9 cellular contexts compared by ENCODE assay signal in genomic region chr7:150403376-150404171, GRCh38. TPM values are rescaled to one million over a fixed set of nuclear protein-coding genes. Genes with fewer than 3 reads are reported as not detected.
A peak's percentile ranks its signal among the peaks of the same experiment; 100 is the strongest.
DNase-seq lines count a peak whose midpoint lies in the region; ATAC-seq and TF ChIP-seq lines count a peak whose summit lies in the region.
"Had no signal": no experiment of that assay in that cellular context is flagged by ENCODE, and none has a peak within 500 bp of the region (broad histone marks: within the 10 kb centered on the region; RNA-seq: fewer than 3 reads in every experiment).

No MANE protein-coding gene starts in this region.

- H3K9me3 ChIP-seq in suprapubic skin: no peaks in the 10 kb centered on the region

- no peak overlapping the region for H3K4me3 ChIP-seq in suprapubic skin

- DNase-seq in activated CD8-positive, alpha-beta memory T cell treated with anti-CD3 and anti-CD28 coated beads, Interleukin-2, amount 10 ng/mL, durations not matched to agents 7 days and 5 days: no peak
- no peak for DNase-seq in activated CD8-positive, alpha-beta memory T cell treated with anti-CD3 and anti-CD28 coated beads, Interleukin-2, amount 50 U/mL, for 48 hours
- DNase-seq in memory B cell (ENCODE audit: low spot score in 2 of 2) (no peak), suprapubic skin (ENCODE audit: low spot score in 2 of 2) (peak; percentile 51 to 58), inferior parietal cortex (ENCODE audit: extremely low spot score) (no peak), NCI-H748 treated with DMSO at 0.1 percent for 48 hours (lab: John Stamatoyannopoulos, UW) (no peak), DMS53 (lab: John Stamatoyannopoulos, UW) (no peak)
- DNase-seq: NCI-H1105 treated with DMSO at 0.1 percent for 48 hours had no signal

- TF ChIP-seq CTCF in suprapubic skin (IDR thresholded peaks at IDR 0.05): no peak

- no peaks in the 10 kb centered on the region for H3K27me3 ChIP-seq in suprapubic skin

- H3K27ac Mint-ChIP-seq in activated CD8-positive, alpha-beta memory T cell treated with anti-CD3 and anti-CD28 coated beads, Interleukin-2, amount 10 ng/mL, durations not matched to agents 7 days and 5 days: peak overlapping the region; percentile 88
- peak overlapping the region; percentile 95 for H3K27ac Mint-ChIP-seq in activated naive CD8-positive, alpha-beta T cell
- peak overlapping the region; percentile 99 for H3K27ac Mint-ChIP-seq in memory B cell

- WGBS in suprapubic skin: 84% methylated on average over 11 of the region's 13 CpGs

- peaks cover 8% of the 10 kb centered on the region for H3K36me3 Mint-ChIP-seq in activated CD8-positive, alpha-beta memory T cell treated with anti-CD3 and anti-CD28 coated beads, Interleukin-2, amount 10 ng/mL, durations not matched to agents 7 days and 5 days
- peaks cover 2% of the 10 kb centered on the region for H3K36me3 Mint-ChIP-seq in activated naive CD8-positive, alpha-beta T cell
- H3K36me3 Mint-ChIP-seq in memory B cell: peaks cover 5% of the 10 kb centered on the region

- H3K4me3 Mint-ChIP-seq in activated CD8-positive, alpha-beta memory T cell treated with anti-CD3 and anti-CD28 coated beads, Interleukin-2, amount 10 ng/mL, durations not matched to agents 7 days and 5 days: no peak overlapping the region
- H3K4me3 Mint-ChIP-seq in activated naive CD8-positive, alpha-beta T cell: peak overlapping the region; percentile 88
- H3K4me3 Mint-ChIP-seq in memory B cell: peak overlapping the region; percentile 90

- CTCF ChIA-PET in activated CD8-positive, alpha-beta memory T cell treated with anti-CD3 and anti-CD28 coated beads, Interleukin-2, amount 10 ng/mL, durations not matched to agents 7 days and 5 days (lab: Charles Lee): interaction anchor here (0.8 to 6.4 kb wide), 10 partner anchors 15 to 89 kb away, joined by 3 to 47 read pairs (median 3); partner anchors contain the start of genes ACTR3C and LRRC61

- ATAC-seq in activated CD8-positive, alpha-beta memory T cell treated with anti-CD3 and anti-CD28 coated beads, Interleukin-2, amount 10 ng/mL, durations not matched to agents 7 days and 5 days: no peak
- no peak for ATAC-seq in memory B cell (ENCODE audit: low read depth)

- H3K9me3 Mint-ChIP-seq in activated CD8-positive, alpha-beta memory T cell treated with anti-CD3 and anti-CD28 coated beads, Interleukin-2, amount 10 ng/mL, durations not matched to agents 7 days and 5 days (ENCODE audit: low read depth): no peaks in the 10 kb centered on the region
- no peaks in the 10 kb centered on the region for H3K9me3 Mint-ChIP-seq in activated naive CD8-positive, alpha-beta T cell (ENCODE audit: low read depth)
- H3K9me3 Mint-ChIP-seq in memory B cell: no peaks in the 10 kb centered on the region

- H3K4me1 Mint-ChIP-seq in activated CD8-positive, alpha-beta memory T cell treated with anti-CD3 and anti-CD28 coated beads, Interleukin-2, amount 10 ng/mL, durations not matched to agents 7 days and 5 days: peaks cover 33% of the 10 kb centered on the region
- peaks cover 33% of the 10 kb centered on the region for H3K4me1 Mint-ChIP-seq in activated naive CD8-positive, alpha-beta T cell (ENCODE audit: low read depth)
- H3K4me1 Mint-ChIP-seq in memory B cell: peaks cover 30% of the 10 kb centered on the region

- TF ChIP-seq POLR2A in suprapubic skin (IDR thresholded peaks at IDR 0.05): no peak

- peaks cover 10% of the 10 kb centered on the region for H3K36me3 ChIP-seq in suprapubic skin

- no peak for TF ChIP-seq EP300 in suprapubic skin (IDR thresholded peaks at IDR 0.05)

- no peaks in the 10 kb centered on the region for H3K27me3 Mint-ChIP-seq in activated CD8-positive, alpha-beta memory T cell treated with anti-CD3 and anti-CD28 coated beads, Interleukin-2, amount 10 ng/mL, durations not matched to agents 7 days and 5 days
- no peaks in the 10 kb centered on the region for H3K27me3 Mint-ChIP-seq in activated naive CD8-positive, alpha-beta T cell
- H3K27me3 Mint-ChIP-seq in memory B cell: no peaks in the 10 kb centered on the region

- peak overlapping the region; percentile 90 for H3K27ac ChIP-seq in suprapubic skin

- H3K4me1 ChIP-seq in suprapubic skin: peaks cover 39% of the 10 kb centered on the region

RNA-seq across cellular contexts. Expression of gene ZNF775, which starts 24.4 kb away (rescaled TPM):
- 1 to 10 TPM; 7.5 to 8.4 TPM for total RNA-seq in activated CD8-positive, alpha-beta memory T cell treated with anti-CD3 and anti-CD28 coated beads, Interleukin-2, amount 10 ng/mL, durations not matched to agents 7 days and 5 days
- 1 to 10 TPM; 1.6 to 3.9 (median 2.6) TPM for total RNA-seq in suprapubic skin

RNA-seq across cellular contexts. Expression of gene REPIN1, which starts 35.0 kb away (rescaled TPM):
- 10 to 100 TPM; 51.4 to 55.5 TPM for total RNA-seq in activated CD8-positive, alpha-beta memory T cell treated with anti-CD3 and anti-CD28 coated beads, Interleukin-2, amount 10 ng/mL, durations not matched to agents 7 days and 5 days
- total RNA-seq in suprapubic skin: 10 to 100 TPM; 56.1 to 75.5 (median 73.7) TPM

RNA-seq across cellular contexts. Expression of gene GIMAP8, which starts 46.9 kb away (rescaled TPM):
- 10 to 100 TPM in 1 of 2 experiments, 1 to 10 TPM in 1; 9.9 to 13.1 TPM for total RNA-seq in activated CD8-positive, alpha-beta memory T cell treated with anti-CD3 and anti-CD28 coated beads, Interleukin-2, amount 10 ng/mL, durations not matched to agents 7 days and 5 days
- total RNA-seq in suprapubic skin: 1 to 10 TPM; 1.5 to 5.6 (median 3.2) TPM

Comparison
In these comparisons a context has a peak if more than half of its experiments do, and no peak if none do; other contexts are left out.
1. DNase-seq: peak in suprapubic skin (2 of 2); none in activated CD8-positive, alpha-beta memory T cell treated with anti-CD3 and anti-CD28 coated beads, Interleukin-2, amount 10 ng/mL, durations not matched to agents 7 days and 5 days (single experiment), activated CD8-positive, alpha-beta memory T cell treated with anti-CD3 and anti-CD28 coated beads, Interleukin-2, amount 50 U/mL, for 48 hours (single experiment), memory B cell (0 of 2), inferior parietal cortex (single experiment), NCI-H748 treated with DMSO at 0.1 percent for 48 hours (single experiment) and DMS53 (single experiment).
2. Peak in every context shown above with its lines, with median percentiles within 50 percentile points of each other: H3K27ac Mint-ChIP-seq.